In the genomic region with DNA sequence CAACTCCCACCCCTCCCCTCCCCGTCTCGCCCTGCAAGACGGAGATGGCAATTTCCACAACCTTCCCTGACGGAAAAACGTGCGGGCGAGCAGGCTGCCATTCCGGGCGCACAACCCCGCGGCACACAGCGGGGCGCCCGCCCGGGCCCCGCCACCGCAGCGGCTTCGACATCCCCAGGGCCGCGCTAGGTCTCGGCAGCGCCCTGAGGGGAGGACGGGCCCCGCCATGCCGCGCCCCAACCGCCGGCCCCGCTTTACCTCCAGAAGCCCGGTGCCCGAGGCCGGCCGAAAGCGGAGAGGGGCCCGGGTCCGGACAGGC, we compare ENCODE assay signal across 8 cellular contexts. TPM values are rescaled to one million over a fixed set of nuclear protein-coding genes. Genes with fewer than 3 reads are reported as not detected.
A peak's percentile ranks its signal among the peaks of the same experiment; 100 is the strongest.
DNase-seq lines count a peak whose midpoint lies in the region; ATAC-seq and TF ChIP-seq lines count a peak whose summit lies in the region.

No MANE protein-coding gene starts in this region.

- peak overlapping the region; percentile 79 for H3K4me2 ChIP-seq in osteoblast (ENCODE audit: insufficient read depth, low read length)

- H2AFZ ChIP-seq in osteoblast (ENCODE audit: low read length), result peak overlapping the region; percentile 53

- DNase-seq in Calu3, result no peak
- DNase-seq in HAP-1 (ENCODE audit: low spot score in 2 of 2), result no peak
- DNase-seq in SJSA1 (ENCODE audit: low read depth in 1 of 2, low spot score in 2 of 2), result no peak
- no peak for DNase-seq in fibroblast of mammary gland (ENCODE audit: low read depth)
- DNase-seq in osteoblast (ENCODE audit: insufficient read length, low spot score, missing footprints), result peak; percentile 83
- no peak for DNase-seq in SW480 (ENCODE audit: low spot score)
- no peak for DNase-seq in NCI-H1092 (lab: John Stamatoyannopoulos, UW)

- in situ Hi-C loops in HAP-1 (cut with MboI; ENCODE audit: low sequenced_read_pairs), result no loop called here

- no peaks in the 10 kb centered on the region for H4K20me1 ChIP-seq in osteoblast (ENCODE audit: insufficient read depth, low read length)

- H3K9me3 Mint-ChIP-seq in Calu3 (ENCODE audit: low read depth, unreplicated experiment), result peaks cover 4% of the 10 kb centered on the region

- H3K4me1 ChIP-seq in HAP-1 (peaks cover 7% of the 10 kb centered on the region), SJSA1 (replicated peaks) (peaks cover 12% of the 10 kb centered on the region), osteoblast (ENCODE audit: insufficient read depth, low read length) (no peaks in the 10 kb centered on the region)

- H3K9me3 ChIP-seq in HAP-1 (peaks cover 12% of the 10 kb centered on the region), SJSA1 (replicated peaks) (peaks cover 15% of the 10 kb centered on the region), osteoblast (ENCODE audit: low read depth, low read length) (peaks cover 5% of the 10 kb centered on the region)

- peak overlapping the region; percentile 56 for H3K4me3 ChIP-seq in HAP-1
- H3K4me3 ChIP-seq in SJSA1, result peak overlapping the region; percentile 49
- peak overlapping the region; percentile 46 for H3K4me3 ChIP-seq in fibroblast of mammary gland (ENCODE audit: control insufficient read depth, low read depth, low read length)
- peak overlapping the region; percentile 80 for H3K4me3 ChIP-seq in osteoblast (ENCODE audit: insufficient read depth, low read length)

- no peaks in the 10 kb centered on the region for H3K4me1 Mint-ChIP-seq in Calu3 (ENCODE audit: low read depth, unreplicated experiment)

- CTCF ChIA-PET in Calu3 (lab: Charles Lee), result interaction anchor here (0.7 to 1.6 kb wide), 3 partner anchors 10 to 1560 kb away, joined by 3 to 9 read pairs (median 4); no protein-coding TSS in a partner anchor

- H3K27me3 ChIP-seq in HAP-1 (ENCODE audit: low read depth) (no peaks in the 10 kb centered on the region), SJSA1 (replicated peaks) (no peaks in the 10 kb centered on the region), osteoblast (ENCODE audit: insufficient read depth, low read length) (peaks cover 12% of the 10 kb centered on the region)

- H3K27ac Mint-ChIP-seq in Calu3 (ENCODE audit: unreplicated experiment), result no peak overlapping the region

- H3K27ac ChIP-seq in SJSA1, result no peak overlapping the region
- no peak overlapping the region for H3K27ac ChIP-seq in osteoblast (ENCODE audit: low read depth, low read length)

- H3K79me2 ChIP-seq in osteoblast (ENCODE audit: insufficient read depth, low read length), result peaks cover 29% of the 10 kb centered on the region

- no TSS peak for BruUV-seq in Calu3 (replicated peaks; lab: Mats Ljungman, UMichigan)

- H3K27me3 Mint-ChIP-seq in Calu3 (ENCODE audit: unreplicated experiment), result peaks cover 52% of the 10 kb centered on the region

- H3K36me3 ChIP-seq in HAP-1 (replicated peaks) (peaks cover 2% of the 10 kb centered on the region), SJSA1 (no peaks in the 10 kb centered on the region), osteoblast (ENCODE audit: insufficient read depth, low read length) (no peaks in the 10 kb centered on the region)

- peaks cover 22% of the 10 kb centered on the region for H3K36me3 Mint-ChIP-seq in Calu3 (ENCODE audit: insufficient read depth, unreplicated experiment)

- intact Hi-C loops in Calu3 (cut with micrococcal nuclease; ENCODE audit: unreplicated experiment), result no loop called here

- TF ChIP-seq CTCF in Calu3 (IDR thresholded peaks at IDR 0.05; ENCODE audit: unreplicated experiment), result no peak
- TF ChIP-seq CTCF in fibroblast of mammary gland (conservative IDR thresholded peaks at IDR 0.05; ENCODE audit: control insufficient read depth, insufficient read depth, low read depth, low read length), result no peak
- TF ChIP-seq CTCF in osteoblast (IDR thresholded peaks at IDR 0.05; ENCODE audit: extremely low read depth, low read depth, low read length), result no peak

- no peak for ATAC-seq in HG03139 (IDR thresholded peaks at IDR 0.05; ENCODE audit: unreplicated experiment)

- peak overlapping the region; percentile 65 for H3K4me3 Mint-ChIP-seq in Calu3 (ENCODE audit: low read depth, unreplicated experiment)

RNA-seq across cellular contexts. Expression of gene CDIP1, which starts 0.5 kb away (rescaled TPM):
- total RNA-seq in Calu3 (2022) (6.2 and 7.9 TPM in 2 replicates), osteoblast (10.5 and 13.6 TPM in 2 replicates)
- 5.1 and 7.9 TPM in 2 replicates for total RNA-seq in SJSA1 (2014; rRNA removed; shearing (Covaris generic))

RNA-seq across cellular contexts. Expression of gene C16orf96, which starts 18.1 kb away (rescaled TPM):
- total RNA-seq in Calu3 (2022), result not detected in 2 replicates
- total RNA-seq in SJSA1 (2014; rRNA removed; shearing (Covaris generic)), result not detected in 2 replicates
- under 0.01 TPM in 1 of 2 replicates, not detected in the other for total RNA-seq in osteoblast
